In the genomic region with DNA sequence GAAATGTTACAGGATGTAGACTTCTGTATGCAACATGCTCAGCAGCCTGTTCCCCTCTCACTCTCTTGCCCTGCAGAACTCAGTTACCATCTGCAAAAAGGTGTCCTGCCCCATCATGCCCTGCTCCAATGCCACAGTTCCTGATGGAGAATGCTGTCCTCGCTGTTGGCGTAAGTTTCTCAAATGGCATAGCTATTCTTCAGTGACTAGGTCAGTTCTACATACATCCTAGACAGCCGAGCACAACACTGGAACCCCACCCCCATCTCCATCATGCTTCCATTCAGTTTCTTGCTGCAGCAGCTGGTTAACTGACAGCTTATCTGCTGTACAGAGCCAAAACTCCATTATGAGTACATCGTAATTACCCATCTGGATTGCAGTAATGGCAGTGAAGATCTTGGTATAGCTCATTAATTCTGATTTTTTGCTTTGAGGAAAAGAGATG, we compare ENCODE assay signal across 2 cellular contexts.
TF ChIP-seq lines count a peak whose summit lies in the region.

No MANE protein-coding gene starts in this region.

TF ChIP-seq in SK-N-SH, 30 proteins besides CTCF, POLR2A, EP300 and RAD21 (continued from another document):
- no peak for TF ChIP-seq SIN3A (IDR thresholded peaks at IDR 0.05; ENCODE audit: borderline replicate concordance, low read depth, low read length)

TF ChIP-seq in SK-N-SH treated with all-trans-retinoic acid at 6 μM for 48 hours, 23 proteins besides CTCF, POLR2A, EP300 and RAD21 (continued from another document):
- no peak for TF ChIP-seq ISL1 (CRISPR knock-in tag; IDR thresholded peaks at IDR 0.05)
- TF ChIP-seq, protein P1, sequence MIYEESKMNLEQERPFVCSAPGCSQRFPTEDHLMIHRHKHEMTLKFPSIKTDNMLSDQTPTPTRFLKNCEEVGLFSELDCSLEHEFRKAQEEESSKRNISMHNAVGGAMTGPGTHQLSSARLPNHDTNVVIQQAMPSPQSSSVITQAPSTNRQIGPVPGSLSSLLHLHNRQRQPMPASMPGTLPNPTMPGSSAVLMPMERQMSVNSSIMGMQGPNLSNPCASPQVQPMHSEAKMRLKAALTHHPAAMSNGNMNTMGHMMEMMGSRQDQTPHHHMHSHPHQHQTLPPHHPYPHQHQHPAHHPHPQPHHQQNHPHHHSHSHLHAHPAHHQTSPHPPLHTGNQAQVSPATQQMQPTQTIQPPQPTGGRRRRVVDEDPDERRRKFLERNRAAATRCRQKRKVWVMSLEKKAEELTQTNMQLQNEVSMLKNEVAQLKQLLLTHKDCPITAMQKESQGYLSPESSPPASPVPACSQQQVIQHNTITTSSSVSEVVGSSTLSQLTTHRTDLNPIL (CRISPR knock-in tag; IDR thresholded peaks at IDR 0.05; ENCODE audit: low read depth), result no peak
- no peak for TF ChIP-seq TCF4 (CRISPR knock-in tag; IDR thresholded peaks at IDR 0.05; ENCODE audit: borderline replicate concordance)
